In the genomic region with DNA sequence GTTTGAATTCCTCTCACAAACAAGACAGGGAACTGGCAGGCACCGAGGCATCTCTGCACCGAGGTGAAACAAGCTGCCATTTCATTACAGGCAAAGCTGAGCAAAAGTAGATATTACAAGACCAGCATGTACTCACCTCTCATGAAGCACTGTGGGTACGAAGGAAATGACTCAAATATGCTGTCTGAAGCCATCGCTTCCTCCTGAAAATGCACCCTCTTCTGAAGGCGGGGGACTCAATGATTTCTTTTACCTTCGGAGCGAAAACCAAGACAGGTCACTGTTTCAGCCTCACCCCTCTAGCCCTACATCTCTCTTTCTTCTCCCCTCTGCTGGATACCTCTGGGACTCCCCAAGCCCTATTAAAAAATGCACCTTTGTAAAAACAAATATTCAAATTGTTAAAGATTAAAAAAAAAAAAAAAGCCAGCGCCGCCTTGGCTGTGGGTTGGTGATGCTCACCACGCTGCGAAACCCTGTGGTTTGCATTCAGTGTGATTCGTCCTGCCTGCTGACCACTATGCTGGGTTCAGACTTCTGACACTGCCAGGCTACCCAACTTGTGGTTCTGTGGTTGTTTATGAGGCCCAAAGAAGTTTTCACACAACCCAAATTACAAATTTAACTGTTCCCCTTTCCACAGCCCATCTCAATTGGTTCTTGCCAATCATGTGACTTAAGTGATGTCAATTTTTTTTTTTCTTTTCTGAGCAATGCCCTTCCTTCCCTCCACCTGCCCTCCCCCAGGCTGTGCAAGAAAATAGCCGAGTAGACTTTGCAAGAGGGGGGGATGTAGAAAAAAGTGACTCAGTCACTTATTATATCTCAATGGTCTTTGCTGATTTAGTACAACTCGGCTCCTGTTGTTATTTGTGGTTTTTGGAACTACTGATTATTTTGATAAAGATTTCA, we compare ENCODE assay signal across 8 cellular contexts. TPM values are rescaled to one million over a fixed set of nuclear protein-coding genes. Genes with fewer than 3 reads are reported as not detected.
DNase-seq lines count a peak whose midpoint lies in the region; ATAC-seq and TF ChIP-seq lines count a peak whose summit lies in the region.

TSS of gene RUNX1 (minus strand) at position 597 of the 912 bp plus-strand sequence.

- DNase-seq in EH (ENCODE audit: low read depth) (peak; percentile 92), Karpas-422 (peak; percentile 91), dorsolateral prefrontal cortex (peak in 1 of 10 donors; percentile 20), suprapubic skin (ENCODE audit: low spot score in 2 of 2) (no peak), LoVo (ENCODE audit: low spot score) (no peak)
- DNase-seq in activated CD4-positive, alpha-beta T cell treated with anti-CD3 and anti-CD28 coated beads for 36 hours = peak; percentile 88
- peak; percentile 30 to 91 (median 68) for DNase-seq in naive thymus-derived CD8-positive, alpha-beta T cell

- H3K27me3 ChIP-seq in Karpas-422 (ENCODE audit: low read length) (no peaks in the 10 kb centered on the region), dorsolateral prefrontal cortex (peaks cover 0 to 42% (median 7%) of the 10 kb centered on the region in 45 donors), suprapubic skin (peaks cover 3% of the 10 kb centered on the region)

- H2AFZ ChIP-seq in Karpas-422 (ENCODE audit: low read length) = peak within 1 kb of the TSS; percentile 62

- peak within 1 kb of the TSS; percentile 87 for H3K4me3 Mint-ChIP-seq in activated CD4-positive, alpha-beta T cell treated with anti-CD3 and anti-CD28 coated beads for 36 hours
- peak within 1 kb of the TSS; percentile 88 to 99 (median 96) for H3K4me3 Mint-ChIP-seq in naive thymus-derived CD8-positive, alpha-beta T cell

- peak within 1 kb of the TSS; percentile 89 for H3K4me2 ChIP-seq in Karpas-422 (ENCODE audit: low read depth, low read length, poor library complexity, severe bottlenecking)

- CTCF ChIA-PET in activated CD4-positive, alpha-beta T cell treated with anti-CD3 and anti-CD28 coated beads for 36 hours (lab: Charles Lee) = interaction anchor here (0.8 to 3.2 kb wide), 12 partner anchors 11 to 162 kb away, joined by 3 to 19 read pairs (median 6); no protein-coding TSS in a partner anchor

- H3K4me1 Mint-ChIP-seq in activated CD4-positive, alpha-beta T cell treated with anti-CD3 and anti-CD28 coated beads for 36 hours = peaks cover 73% of the 10 kb centered on the region
- H3K4me1 Mint-ChIP-seq in naive thymus-derived CD8-positive, alpha-beta T cell = peaks cover 40 to 90% (median 68%) of the 10 kb centered on the region in 4 donors

- H3K9me2 ChIP-seq in Karpas-422 (replicated peaks; ENCODE audit: insufficient read depth, low read length) = no peaks in the 10 kb centered on the region

- H3K79me2 ChIP-seq in Karpas-422 (ENCODE audit: low read length) = peaks cover 48% of the 10 kb centered on the region

- peaks cover 12% of the 10 kb centered on the region; the same call in 1 of the 2 replicates for H3K36me3 ChIP-seq in Karpas-422 (ENCODE audit: insufficient read depth, low read length)
- no peaks in the 10 kb centered on the region for H3K36me3 ChIP-seq in suprapubic skin

- WGBS in suprapubic skin = 72% methylated on average over 14 of the region's 14 CpGs

- H3K27me3 Mint-ChIP-seq in activated CD4-positive, alpha-beta T cell treated with anti-CD3 and anti-CD28 coated beads for 36 hours = no peaks in the 10 kb centered on the region
- peaks cover 0 to 4% (median 0%) of the 10 kb centered on the region in 5 donors for H3K27me3 Mint-ChIP-seq in naive thymus-derived CD8-positive, alpha-beta T cell

- H3K4me3 ChIP-seq in Karpas-422 (ENCODE audit: low read length) = peak within 1 kb of the TSS; percentile 69
- peak within 1 kb of the TSS in 42 of 59 donors; percentile 3 to 51 (median 26) for H3K4me3 ChIP-seq in dorsolateral prefrontal cortex
- peak within 1 kb of the TSS; percentile 36 for H3K4me3 ChIP-seq in suprapubic skin

- peak within 1 kb of the TSS; percentile 87 for H3K27ac ChIP-seq in Karpas-422 (ENCODE audit: low read length)
- peak within 1 kb of the TSS in 13 of 59 donors; percentile 9 to 59 (median 41) for H3K27ac ChIP-seq in dorsolateral prefrontal cortex
- H3K27ac ChIP-seq in suprapubic skin = peak within 1 kb of the TSS; percentile 57

- intact Hi-C loops in activated CD4-positive, alpha-beta T cell treated with anti-CD3 and anti-CD28 coated beads for 36 hours (cut with DNase I, micrococcal nuclease) = loop anchor here (1.0 to 10.0 kb wide), 16 partner anchors 22 to 344 kb away; no protein-coding TSS in a partner anchor
- intact Hi-C loops in dorsolateral prefrontal cortex (cut with DNase I) = no loop called here

- ATAC-seq in GM21786 (IDR thresholded peaks at IDR 0.05; ENCODE audit: unreplicated experiment) = peak; percentile 47
- ATAC-seq in activated CD4-positive, alpha-beta T cell treated with anti-CD3 and anti-CD28 coated beads for 36 hours = peak; percentile 59
- peak; percentile 65 to 69 for ATAC-seq in naive thymus-derived CD8-positive, alpha-beta T cell

- POLR2A ChIA-PET in activated CD4-positive, alpha-beta T cell treated with anti-CD3 and anti-CD28 coated beads for 36 hours (lab: Charles Lee) = interaction anchor here (0.6 to 7.0 kb wide), 17 partner anchors 10 to 291 kb away, joined by 3 to 104 read pairs (median 5); no protein-coding TSS in a partner anchor
- POLR2A ChIA-PET in naive thymus-derived CD8-positive, alpha-beta T cell (lab: Charles Lee) = interaction anchor here (0.6 to 9.8 kb wide), 13 partner anchors 11 to 194 kb away, joined by 3 to 139 read pairs (median 6); no protein-coding TSS in a partner anchor

- H3K9me3 Mint-ChIP-seq in activated CD4-positive, alpha-beta T cell treated with anti-CD3 and anti-CD28 coated beads for 36 hours (ENCODE audit: low read depth) = no peaks in the 10 kb centered on the region
- no peaks in the 10 kb centered on the region for H3K9me3 Mint-ChIP-seq in naive thymus-derived CD8-positive, alpha-beta T cell

- H3K36me3 Mint-ChIP-seq in activated CD4-positive, alpha-beta T cell treated with anti-CD3 and anti-CD28 coated beads for 36 hours (ENCODE audit: low read depth) = peaks cover 26% of the 10 kb centered on the region
- H3K36me3 Mint-ChIP-seq in naive thymus-derived CD8-positive, alpha-beta T cell = peaks cover 0 to 9% (median 0%) of the 10 kb centered on the region in 3 donors

- no peak for TF ChIP-seq EP300 in suprapubic skin (IDR thresholded peaks at IDR 0.05)

- TF ChIP-seq POLR2A in suprapubic skin (IDR thresholded peaks at IDR 0.05) = no peak

- H3K27ac Mint-ChIP-seq in activated CD4-positive, alpha-beta T cell treated with anti-CD3 and anti-CD28 coated beads for 36 hours = peak within 1 kb of the TSS; percentile 95
- H3K27ac Mint-ChIP-seq in naive thymus-derived CD8-positive, alpha-beta T cell = peak within 1 kb of the TSS; percentile 93 to 99 (median 98)

- H3K9ac ChIP-seq in Karpas-422 (ENCODE audit: low read length) = peak within 1 kb of the TSS; percentile 74

- no peak for TF ChIP-seq CTCF in dorsolateral prefrontal cortex (IDR thresholded peaks at IDR 0.05 in 54 of 56, conservative IDR thresholded peaks at IDR 0.05 in 2 of 56; ENCODE audit: low read depth in 1 of 56, partially characterized antibody in 56 of 56)
- TF ChIP-seq CTCF in suprapubic skin (IDR thresholded peaks at IDR 0.05) = no peak

- H4K20me1 ChIP-seq in Karpas-422 (ENCODE audit: insufficient read depth, low read depth, low read length) = peaks cover 6% of the 10 kb centered on the region; the same call in 1 of the 2 replicates

- H3K9me3 ChIP-seq in Karpas-422 (ENCODE audit: low read length) = no peaks in the 10 kb centered on the region
- no peaks in the 10 kb centered on the region for H3K9me3 ChIP-seq in suprapubic skin

- peaks cover 80% of the 10 kb centered on the region for H3K4me1 ChIP-seq in Karpas-422 (ENCODE audit: low read length)
- H3K4me1 ChIP-seq in suprapubic skin = peaks cover 33% of the 10 kb centered on the region

RNA-seq across cellular contexts. Expression of gene RUNX1, which starts in this region (rescaled TPM):
- 19.2 and 20.5 TPM in 2 replicates for total RNA-seq in Karpas-422 (2014; rRNA removed; shearing (Covaris generic); ENCODE audit: low replicate concordance)
- 10 to 100 TPM; 49.5 to 58.8 TPM for total RNA-seq in activated CD4-positive, alpha-beta T cell treated with anti-CD3 and anti-CD28 coated beads for 36 hours
- total RNA-seq in dorsolateral prefrontal cortex (10 to 100 TPM in 53 of 120 experiments, 1 to 10 TPM in 67; 1.7 to 24.9 (median 8.8) TPM), suprapubic skin (10 to 100 TPM; 15.4 to 26.7 (median 20.5) TPM)
- 10 to 100 TPM; 67.1 to 69.0 TPM for total RNA-seq in naive thymus-derived CD8-positive, alpha-beta T cell
- polyA plus RNA-seq in naive thymus-derived CD8-positive, alpha-beta T cell = 10 to 100 TPM; 13.1 to 22.6 (median 15.1) TPM

Comparison
In these comparisons a context has a peak if more than half of its experiments do, and no peak if none do; other contexts are left out.
1. DNase-seq: peak in EH (single experiment), Karpas-422 (single experiment), activated CD4-positive, alpha-beta T cell treated with anti-CD3 and anti-CD28 coated beads for 36 hours (single experiment) and naive thymus-derived CD8-positive, alpha-beta T cell (10 of 10); none in suprapubic skin (0 of 2) and LoVo (single experiment).
2. intact Hi-C loops: an anchor here in activated CD4-positive, alpha-beta T cell treated with anti-CD3 and anti-CD28 coated beads for 36 hours (1.0 to 10.0 kb wide); none called in dorsolateral prefrontal cortex.
3. Peak in every context shown above with its lines, with median percentiles within 50 percentile points of each other: ATAC-seq and H3K4me3 ChIP-seq.